ENCODE assay signal across 8 cellular contexts in the genomic region with DNA sequence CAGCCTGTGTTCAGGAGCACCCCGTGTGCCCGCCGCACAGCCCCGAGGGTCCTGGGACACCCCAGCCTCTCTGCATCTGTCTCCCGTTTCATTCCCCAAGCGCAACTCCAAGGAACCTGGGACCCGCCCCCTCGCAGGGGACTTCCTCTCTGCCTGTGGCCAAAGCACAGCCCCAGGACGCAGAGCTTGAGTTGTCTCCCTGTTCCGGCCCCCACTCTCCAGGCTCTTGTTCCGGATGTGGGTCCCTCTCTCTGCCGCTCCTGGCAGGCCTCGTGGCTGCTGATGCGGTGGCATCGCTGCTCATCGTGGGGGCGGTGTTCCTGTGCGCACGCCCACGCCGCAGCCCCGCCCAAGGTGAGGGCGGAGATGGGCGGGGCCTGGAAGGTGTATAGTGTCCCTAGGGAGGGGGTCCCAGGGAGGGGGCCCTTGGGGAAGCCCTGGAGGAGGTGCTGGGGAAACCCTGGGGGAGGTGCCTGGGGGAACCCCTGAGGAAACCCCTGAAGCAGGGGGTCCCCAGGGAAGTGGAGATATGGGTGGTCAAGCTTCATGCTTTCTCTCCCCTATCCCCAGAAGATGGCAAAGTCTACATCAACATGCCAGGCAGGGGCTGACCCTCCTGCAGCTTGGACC. TPM values are rescaled to one million over a fixed set of nuclear protein-coding genes. Genes with fewer than 3 reads are reported as not detected.
A peak's percentile ranks its signal among the peaks of the same experiment; 100 is the strongest.
DNase-seq lines count a peak whose midpoint lies in the region; ATAC-seq and TF ChIP-seq lines count a peak whose summit lies in the region.

No MANE protein-coding gene starts in this region.

- no peaks in the 10 kb centered on the region for H3K27me3 Mint-ChIP-seq in CD4-positive, alpha-beta T cell
- H3K27me3 Mint-ChIP-seq in activated naive CD8-positive, alpha-beta T cell treated with anti-CD3 and anti-CD28 coated beads, Interleukin-2, amount 50 U/mL, for 24 hours: no peaks in the 10 kb centered on the region

- H3K4me1 ChIP-seq in left ventricle myocardium inferior: peaks cover 21% of the 10 kb centered on the region
- H3K4me1 ChIP-seq in rectal smooth muscle tissue (ENCODE audit: control insufficient read depth, insufficient read depth, low read length): no peaks in the 10 kb centered on the region

- H3K4me1 Mint-ChIP-seq in CD4-positive, alpha-beta T cell (ENCODE audit: low read depth): peaks cover 49% of the 10 kb centered on the region
- H3K4me1 Mint-ChIP-seq in activated naive CD8-positive, alpha-beta T cell treated with anti-CD3 and anti-CD28 coated beads, Interleukin-2, amount 50 U/mL, for 24 hours: peaks cover 60% of the 10 kb centered on the region

- H3K27me3 ChIP-seq in CD4-positive, alpha-beta T cell (ENCODE audit: control insufficient read depth, insufficient read depth, low read length): no peaks in the 10 kb centered on the region
- peaks cover 3% of the 10 kb centered on the region for H3K27me3 ChIP-seq in left ventricle myocardium inferior (ENCODE audit: low read depth)
- H3K27me3 ChIP-seq in rectal smooth muscle tissue (ENCODE audit: control insufficient read depth, insufficient read depth, low read length): no peaks in the 10 kb centered on the region

- H3K36me3 Mint-ChIP-seq in CD4-positive, alpha-beta T cell (ENCODE audit: low read depth): peaks cover 22% of the 10 kb centered on the region
- H3K36me3 Mint-ChIP-seq in activated naive CD8-positive, alpha-beta T cell treated with anti-CD3 and anti-CD28 coated beads, Interleukin-2, amount 50 U/mL, for 24 hours (ENCODE audit: low read depth): peaks cover 11% of the 10 kb centered on the region

- intact Hi-C loops in CD4-positive, alpha-beta T cell (cut with DNase I, micrococcal nuclease): loop anchor here in 1 of 2 experiments (1.0 kb wide), 2 partner anchors 21 to 28 kb away; no protein-coding TSS in a partner anchor
- intact Hi-C loops in left ventricle myocardium inferior (cut with micrococcal nuclease): no loop called here

- TF ChIP-seq CTCF in CD4-positive, alpha-beta T cell (IDR thresholded peaks at IDR 0.05): no peak
- TF ChIP-seq CTCF in left ventricle myocardium inferior (IDR thresholded peaks at IDR 0.05; ENCODE audit: borderline replicate concordance): no peak

- H3K36me3 ChIP-seq in left ventricle myocardium inferior (no peaks in the 10 kb centered on the region), rectal smooth muscle tissue (ENCODE audit: control insufficient read depth, insufficient read depth, low read length) (no peaks in the 10 kb centered on the region)

- no peak overlapping the region for H3K9ac ChIP-seq in rectal smooth muscle tissue (ENCODE audit: low read length)

- no peaks in the 10 kb centered on the region for H3K9me3 Mint-ChIP-seq in CD4-positive, alpha-beta T cell
- no peaks in the 10 kb centered on the region for H3K9me3 Mint-ChIP-seq in activated naive CD8-positive, alpha-beta T cell treated with anti-CD3 and anti-CD28 coated beads, Interleukin-2, amount 50 U/mL, for 24 hours

- H3K27ac ChIP-seq in CD4-positive, alpha-beta T cell (ENCODE audit: low read depth, low read length): peak overlapping the region; percentile 100
- H3K27ac ChIP-seq in left ventricle myocardium inferior (replicated peaks) (peak overlapping the region; percentile 77), rectal smooth muscle tissue (ENCODE audit: low read depth, low read length) (peak overlapping the region; percentile 52)

- peak; percentile 64 for ATAC-seq in CD4-positive, alpha-beta T cell (ENCODE audit: poor library complexity)
- ATAC-seq in GM19467 (IDR thresholded peaks at IDR 0.05; ENCODE audit: unreplicated experiment): peak; percentile 35
- ATAC-seq in activated naive CD8-positive, alpha-beta T cell treated with anti-CD3 and anti-CD28 coated beads, Interleukin-2, amount 50 U/mL, for 24 hours: peak; percentile 44

- peak overlapping the region; percentile 100 for H3K4me3 Mint-ChIP-seq in CD4-positive, alpha-beta T cell
- peak overlapping the region; percentile 81 for H3K4me3 Mint-ChIP-seq in activated naive CD8-positive, alpha-beta T cell treated with anti-CD3 and anti-CD28 coated beads, Interleukin-2, amount 50 U/mL, for 24 hours

- CTCF ChIA-PET in CD4-positive, alpha-beta T cell (lab: Charles Lee): interaction anchor here (0.6 to 1.7 kb wide), 2 partner anchors 22 to 28 kb away, joined by 3 to 5 read pairs; no protein-coding TSS in a partner anchor

- peak overlapping the region; percentile 19 for H3K4me3 ChIP-seq in left ventricle myocardium inferior
- H3K4me3 ChIP-seq in rectal smooth muscle tissue (ENCODE audit: low read length): peak overlapping the region; percentile 47

- no peaks in the 10 kb centered on the region for H3K9me3 ChIP-seq in CD4-positive, alpha-beta T cell (ENCODE audit: control insufficient read depth, low read length)
- no peaks in the 10 kb centered on the region for H3K9me3 ChIP-seq in left ventricle myocardium inferior (replicated peaks)

- in situ Hi-C loops in KBM-7 (cut with MboI; ENCODE audit: low pct_unique_long_range_greater_than_20kb, low sequenced_read_pairs): no loop called here

- H3K27ac Mint-ChIP-seq in CD4-positive, alpha-beta T cell: peak overlapping the region; percentile 92
- peak overlapping the region; percentile 86 for H3K27ac Mint-ChIP-seq in activated naive CD8-positive, alpha-beta T cell treated with anti-CD3 and anti-CD28 coated beads, Interleukin-2, amount 50 U/mL, for 24 hours

- POLR2A ChIA-PET in CD4-positive, alpha-beta T cell (lab: Charles Lee): interaction anchor here (0.6 to 2.7 kb wide), 11 partner anchors 20 to 692 kb away, joined by 3 to 21 read pairs (median 5); a partner anchor contains a TSS

- peak; percentile 76 to 91 (median 87) for DNase-seq in CD4-positive, alpha-beta T cell
- DNase-seq in KBM-7: peak; percentile 97
- peak; percentile 41 to 53 for DNase-seq in SW 1271 (lab: John Stamatoyannopoulos, UW)
- peak; percentile 88 for DNase-seq in activated naive CD8-positive, alpha-beta T cell treated with anti-CD3 and anti-CD28 coated beads, Interleukin-2, amount 50 U/mL, for 24 hours
- peak; percentile 72 for DNase-seq in left ventricle myocardium inferior
- DNase-seq in retina: no peak

RNA-seq across cellular contexts. Expression of a gene that starts 1.3 kb away (rescaled TPM):
- 10 to 100 TPM; 72.4 to 78.6 TPM for total RNA-seq in CD4-positive, alpha-beta T cell
- total RNA-seq in left ventricle myocardium inferior: 2.3 TPM

RNA-seq across cellular contexts. Expression of a gene that starts 3.3 kb away (rescaled TPM):
- 10 to 100 TPM; 26.5 to 30.1 TPM for total RNA-seq in CD4-positive, alpha-beta T cell
- 2.3 TPM for total RNA-seq in left ventricle myocardium inferior

RNA-seq across cellular contexts. Expression of a gene that starts 4.4 kb away (rescaled TPM):
- total RNA-seq in CD4-positive, alpha-beta T cell: 1 to 10 TPM; 6.0 to 7.6 TPM
- 26.2 TPM for total RNA-seq in left ventricle myocardium inferior

RNA-seq across cellular contexts. Expression of a gene that starts 32.5 kb away (rescaled TPM):
- 1 to 10 TPM; 4.2 to 4.5 TPM for total RNA-seq in CD4-positive, alpha-beta T cell
- total RNA-seq in left ventricle myocardium inferior: 7.1 TPM

RNA-seq across cellular contexts. Expression of a gene that starts 35.3 kb away (rescaled TPM):
- total RNA-seq in CD4-positive, alpha-beta T cell: not detected
- total RNA-seq in left ventricle myocardium inferior: 23.9 TPM

Comparison
In these comparisons a context has a peak if more than half of its experiments do, and no peak if none do; other contexts are left out.
1. RNA of a gene that starts 1.3 kb away (total RNA-seq): 72.4 to 78.6 TPM in CD4-positive, alpha-beta T cell; 2.3 TPM in left ventricle myocardium inferior (single experiment); every median in the first group is over 10 times any median in the second.
2. Peak in every context shown above with its lines, with median percentiles within 50 percentile points of each other: ATAC-seq and H3K27ac ChIP-seq.